13 cellular contexts compared by ENCODE assay signal in genomic region chr1:86154581-86155060, GRCh38. TPM values are rescaled to one million over a fixed set of nuclear protein-coding genes. Genes with fewer than 3 reads are reported as not detected.
DNase-seq lines count a peak whose midpoint lies in the region.
"Had no signal": no experiment of that assay in that cellular context is flagged by ENCODE, and none has a peak within 500 bp of the region (broad histone marks: within the 10 kb centered on the region; RNA-seq: fewer than 3 reads in every experiment).

No MANE protein-coding gene starts in this region.

- no peak overlapping the region for H2BK5ac ChIP-seq in mesenchymal stem cell (ENCODE audit: low read depth, low read length, poor library complexity, severe bottlenecking)

- no peak overlapping the region for H2AK5ac ChIP-seq in mesenchymal stem cell (ENCODE audit: low read length, severe bottlenecking)

- H3K4me3 Mint-ChIP-seq in activated T-cell treated with anti-CD3 and anti-CD28 coated beads, Interleukin-2, amount 50 U/mL, for 24 hours: no peak overlapping the region
- H3K4me3 Mint-ChIP-seq: activated B cell treated with CpG ODN at 0.5 μM for 24 hours; stimulated activated memory B cell treated with anti-CD40 and anti-IgM and Interleukin-4, amounts not matched to agents 10 μg/mL and 1 μg/mL and 100 μg/mL, for 72 hours had no signal

- H3K4me1 ChIP-seq in mesenchymal stem cell (ENCODE audit: control insufficient read depth, insufficient read depth, low read depth, low read length): peaks cover 22% of the 10 kb centered on the region
- H3K4me1 ChIP-seq: pancreas had no signal

- no peak overlapping the region for H4K8ac ChIP-seq in mesenchymal stem cell (ENCODE audit: low read length)

- H3K4me3 ChIP-seq in mesenchymal stem cell (ENCODE audit: insufficient read depth in 1 of 2, low read depth in 1 of 2, low read length in 2 of 2): peak overlapping the region in 1 of 2 experiments; percentile 78
- H3K4me3 ChIP-seq: GM12878 had no signal

- no peak overlapping the region for H3K14ac ChIP-seq in mesenchymal stem cell (ENCODE audit: low read length in 2 of 2)

- WGBS in mesenchymal stem cell: 10% methylated on average over 21 of the region's 21 CpGs

- H3K9me3 ChIP-seq in mesenchymal stem cell (ENCODE audit: control insufficient read depth, low read length): no peaks in the 10 kb centered on the region
- H3K9me3 ChIP-seq: pancreas had no signal

- H3K9ac ChIP-seq in mesenchymal stem cell (ENCODE audit: low read length): no peak overlapping the region

- no peaks in the 10 kb centered on the region for H3K79me1 ChIP-seq in mesenchymal stem cell (replicated peaks; ENCODE audit: low read length, poor library complexity, severe bottlenecking)

- no peaks in the 10 kb centered on the region for H3K9me3 Mint-ChIP-seq in activated T-cell treated with anti-CD3 and anti-CD28 coated beads, Interleukin-2, amount 50 U/mL, for 24 hours
- H3K9me3 Mint-ChIP-seq: activated B cell treated with CpG ODN at 0.5 μM for 24 hours had no signal

- H4K91ac ChIP-seq in mesenchymal stem cell (ENCODE audit: low read length): no peak overlapping the region

- H2BK120ac ChIP-seq in mesenchymal stem cell (ENCODE audit: low read depth, low read length): no peak overlapping the region

- no peaks in the 10 kb centered on the region for H3K36me3 ChIP-seq in mesenchymal stem cell (ENCODE audit: control insufficient read depth in 1 of 2, insufficient read depth in 2 of 2, low read depth in 1 of 2, low read length in 2 of 2)
- H3K36me3 ChIP-seq: pancreas had no signal

- no peak overlapping the region for H2AFZ ChIP-seq in mesenchymal stem cell (ENCODE audit: low read depth, low read length)

- no peak overlapping the region for H2BK15ac ChIP-seq in mesenchymal stem cell (ENCODE audit: low read depth, poor library complexity, severe bottlenecking)

- H3K27me3 Mint-ChIP-seq in activated T-cell treated with anti-CD3 and anti-CD28 coated beads, Interleukin-2, amount 50 U/mL, for 24 hours: peaks cover 44% of the 10 kb centered on the region

- H3K18ac ChIP-seq in mesenchymal stem cell (ENCODE audit: low read depth in 1 of 2, low read length in 2 of 2): no peak overlapping the region

- H2BK12ac ChIP-seq in mesenchymal stem cell (ENCODE audit: low read length in 2 of 2): no peak overlapping the region

- no peaks in the 10 kb centered on the region for H3K36me3 Mint-ChIP-seq in activated T-cell treated with anti-CD3 and anti-CD28 coated beads, Interleukin-2, amount 50 U/mL, for 24 hours (ENCODE audit: low read depth)
- H3K36me3 Mint-ChIP-seq: stimulated activated memory B cell treated with anti-CD40 and anti-IgM and Interleukin-4, amounts not matched to agents 10 μg/mL and 1 μg/mL and 100 μg/mL, for 72 hours had no signal

- H3K27ac ChIP-seq in mesenchymal stem cell (ENCODE audit: low read length, poor library complexity, severe bottlenecking): no peak overlapping the region
- H3K27ac ChIP-seq: pancreas had no signal

- H3K23ac ChIP-seq in mesenchymal stem cell (ENCODE audit: low read length in 2 of 2): no peak overlapping the region

- peak overlapping the region; percentile 92 for H3K4me2 ChIP-seq in mesenchymal stem cell (ENCODE audit: low read length, poor library complexity, severe bottlenecking)

- peak; percentile 22 for DNase-seq in activated T-cell treated with anti-CD3 and anti-CD28 coated beads, Interleukin-2, amount 50 U/mL, for 24 hours
- DNase-seq in activated T-cell treated with anti-CD3 and anti-CD28 coated beads, Interleukin-2, amount 50 U/mL, for 1 hour: no peak
- DNase-seq in epidermal melanocyte (ENCODE audit: insufficient read length, low spot score) (peak; percentile 39), mesenchymal stem cell (peak; percentile 18), activated gamma-delta T cell treated with Interleukin-2 at 50 U/mL for 16 hours (no peak), A172 (ENCODE audit: low spot score) (no peak), cerebellum (ENCODE audit: low spot score) (no peak), NCI-H2029 treated with DMSO at 0.1 percent for 48 hours (lab: John Stamatoyannopoulos, UW) (no peak)
- DNase-seq: NCI-H774 had no signal

- H3K27ac Mint-ChIP-seq in activated T-cell treated with anti-CD3 and anti-CD28 coated beads, Interleukin-2, amount 50 U/mL, for 24 hours: no peak overlapping the region
- H3K27ac Mint-ChIP-seq: activated B cell treated with CpG ODN at 0.5 μM for 24 hours; stimulated activated memory B cell treated with anti-CD40 and anti-IgM and Interleukin-4, amounts not matched to agents 10 μg/mL and 1 μg/mL and 100 μg/mL, for 72 hours had no signal

- H3K27me3 ChIP-seq in mesenchymal stem cell (ENCODE audit: control insufficient read depth in 1 of 2, insufficient read depth in 1 of 2, low read length in 2 of 2): peaks cover 6 to 17% of the 10 kb centered on the region in 2 experiments

- H3K4me1 Mint-ChIP-seq in activated T-cell treated with anti-CD3 and anti-CD28 coated beads, Interleukin-2, amount 50 U/mL, for 24 hours (ENCODE audit: low read depth): peaks cover 4% of the 10 kb centered on the region
- H3K4me1 Mint-ChIP-seq: stimulated activated memory B cell treated with anti-CD40 and anti-IgM and Interleukin-4, amounts not matched to agents 10 μg/mL and 1 μg/mL and 100 μg/mL, for 72 hours had no signal

- no peak overlapping the region for H3K4ac ChIP-seq in mesenchymal stem cell (ENCODE audit: low read depth in 1 of 2, low read length in 2 of 2)

RNA-seq across cellular contexts. Expression of gene COL24A1, which starts 2.0 kb away (rescaled TPM):
- 0.17 TPM for polyA plus RNA-seq in mesenchymal stem cell (2013, experiment 1 of 2)
- 0.16 TPM for polyA plus RNA-seq in mesenchymal stem cell (2013, experiment 2 of 2)
- 0.03 and 0.07 TPM in 2 replicates for total RNA-seq in A172 (2014; rRNA removed; shearing (Covaris generic))
- total RNA-seq in cerebellum: 15.2 TPM
- total RNA-seq: activated B cell treated with CpG ODN at 0.5 μM for 24 hours had no signal

Comparison
In these comparisons a context has a peak if more than half of its experiments do, and no peak if none do; other contexts are left out.
1. DNase-seq: peak in activated T-cell treated with anti-CD3 and anti-CD28 coated beads, Interleukin-2, amount 50 U/mL, for 24 hours (single experiment), epidermal melanocyte (single experiment) and mesenchymal stem cell (single experiment); none in activated T-cell treated with anti-CD3 and anti-CD28 coated beads, Interleukin-2, amount 50 U/mL, for 1 hour (single experiment), activated gamma-delta T cell treated with Interleukin-2 at 50 U/mL for 16 hours (single experiment), A172 (single experiment), cerebellum (single experiment) and NCI-H2029 treated with DMSO at 0.1 percent for 48 hours (single experiment).
2. RNA of gene COL24A1, which starts 2.0 kb away (total RNA-seq): 15.2 TPM in cerebellum (single experiment); 0.03 to 0.07 TPM in A172; every median in the first group is over 10 times any median in the second.